In the genomic region with DNA sequence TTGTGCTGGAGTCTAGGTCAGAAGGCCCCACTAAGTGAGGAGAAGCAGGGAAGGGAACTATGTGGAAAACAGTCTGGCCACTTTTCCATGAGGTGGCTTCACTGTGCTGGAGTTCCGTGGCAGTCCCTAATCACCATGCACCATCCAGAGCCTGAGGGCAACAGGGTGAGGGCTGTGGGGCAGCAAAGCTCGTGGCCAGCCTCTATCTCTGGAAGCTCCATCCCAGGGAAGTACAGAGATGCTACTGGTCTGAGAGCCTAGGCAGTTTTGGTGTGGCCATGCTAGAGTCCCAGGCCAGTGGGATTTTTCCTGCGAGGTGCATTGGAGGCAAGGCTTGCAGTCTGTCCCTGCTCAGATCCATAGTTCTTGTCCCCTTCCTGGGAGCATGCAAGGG, we compare ENCODE assay signal across 25 cellular contexts.
"Had no signal": no experiment of that assay in that cellular context is flagged by ENCODE, and none has a peak within 500 bp of the region (broad histone marks: within the 10 kb centered on the region; RNA-seq: fewer than 3 reads in every experiment).

No MANE protein-coding gene starts in this region.

- H3K4me3 ChIP-seq: K562, SJSA1, SK-N-MC had no signal

- H3K27ac ChIP-seq: HL-60, KMS-11, RWPE1, SJSA1, SK-N-MC had no signal

- H3K36me3 ChIP-seq: SJSA1 had no signal

- DNase-seq: Kasumi-1; MM.1S; NCI-H1092 treated with DMSO at 0.1 percent for 48 hours; NCI-H1436; NCI-H187; NCI-H2029; NCI-H2081 treated with DMSO at 0.1 percent for 48 hours; NCI-H2171 treated with DMSO at 0.1 percent for 48 hours; NCI-H345; NCI-H446 treated with DMSO at 0.1 percent for 48 hours; NCI-H510A treated with DMSO at 0.1 percent for 48 hours; NCI-H526; NCI-H82; NK-92 treated with Interleukin-12 subunit alpha and Interleukin-12 subunit beta, amount 100 ng/mL, for 24 hours; PC-3; Right ventricle myocardium superior; SIG-M5 had no signal

- H3K9me3 ChIP-seq: SJSA1 had no signal

- H3K27me3 ChIP-seq: SJSA1 had no signal

- H3K4me1 ChIP-seq: SJSA1 had no signal

- ATAC-seq: K562, Panc1, PC-3 had no signal

- H3K4me1 Mint-ChIP-seq: IgD-negative memory B cell had no signal

- H3K4me3 Mint-ChIP-seq: IgD-negative memory B cell had no signal

- H3K27me3 Mint-ChIP-seq: IgD-negative memory B cell had no signal

- H3K36me3 Mint-ChIP-seq: IgD-negative memory B cell had no signal

- H3K27ac Mint-ChIP-seq: IgD-negative memory B cell had no signal
